8 cellular contexts compared by ENCODE assay signal in the genomic region with DNA sequence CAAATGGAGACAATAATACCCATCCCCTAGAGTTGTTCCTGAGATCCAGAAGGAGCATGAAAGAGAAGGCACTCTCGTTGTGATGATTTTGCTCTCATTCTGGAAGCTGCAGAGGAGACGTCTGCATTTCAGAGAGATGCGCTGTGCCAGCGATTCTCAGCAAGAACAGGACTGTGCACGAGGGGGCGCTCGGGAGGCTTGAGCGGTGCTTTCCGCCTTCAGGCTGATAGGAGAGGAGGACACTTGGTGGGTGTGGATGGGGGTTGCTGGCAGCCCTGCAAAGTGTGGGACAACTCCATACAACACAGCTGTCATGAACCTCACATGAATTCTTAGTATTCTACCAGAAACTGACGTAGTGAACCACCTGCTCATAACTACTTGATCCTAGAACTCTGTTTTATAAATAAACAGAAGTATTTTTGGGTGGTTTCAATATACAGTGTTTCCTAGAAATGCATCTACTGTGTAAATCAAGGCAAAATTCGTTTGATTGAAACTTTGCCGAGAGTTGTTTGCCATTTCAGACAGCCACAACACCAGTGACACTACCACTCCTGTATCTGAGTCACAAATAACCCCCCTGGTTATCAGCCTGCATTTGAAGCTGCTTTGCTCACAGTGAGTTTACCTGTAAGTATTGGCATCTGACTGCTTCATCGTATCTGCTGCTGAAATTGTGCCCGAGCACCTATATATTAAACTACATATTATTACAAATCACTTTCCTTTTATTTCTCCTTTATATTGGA.
A peak's percentile ranks its signal among the peaks of the same experiment; 100 is the strongest.
DNase-seq lines count a peak whose midpoint lies in the region; ATAC-seq and TF ChIP-seq lines count a peak whose summit lies in the region.

No MANE protein-coding gene starts in this region.

- peak; percentile 67 for DNase-seq in GM13977 (ENCODE audit: low spot score)
- DNase-seq in NCI-H2196 (lab: John Stamatoyannopoulos, UW; ENCODE audit: unreplicated experiment), result peak; percentile 81
- peak; percentile 63 for DNase-seq in cardiac fibroblast (ENCODE audit: low read depth in 2 of 2)
- peak; percentile 19 for DNase-seq in kidney glomerular epithelial cell (lab: John Stamatoyannopoulos, UW)
- peak; percentile 50 for DNase-seq in stimulated activated CD4-positive, alpha-beta T cell treated with anti-CD3 and anti-CD28 coated beads, Interleukin-2, amount 100 ng/mL, for 4 hours (ENCODE audit: low read depth)

- peak; percentile 92 for TF ChIP-seq CTCF in GM13977 (IDR thresholded peaks at IDR 0.05; ENCODE audit: extremely low read depth, insufficient read depth, missing control alignments)
- peak; percentile 91 for TF ChIP-seq CTCF in cardiac fibroblast (IDR thresholded peaks at IDR 0.05; ENCODE audit: low read depth, low read length)

- no peak overlapping the region for H3K4me3 ChIP-seq in cardiac fibroblast (replicated peaks in 1 of 2; ENCODE audit: low read depth in 2 of 2, low read length in 2 of 2)

- in situ Hi-C loops in GM13977 (cut with MboI; ENCODE audit: low pct_unique_long_range_greater_than_20kb, low sequenced_read_pairs, unreplicated experiment), result loop anchor here (25.0 kb wide), 1 partner anchor 176 kb away; no protein-coding TSS in a partner anchor

- ATAC-seq in HG02973 (IDR thresholded peaks at IDR 0.05; ENCODE audit: unreplicated experiment) (peak; percentile 91), GM18861 (IDR thresholded peaks at IDR 0.05; ENCODE audit: unreplicated experiment) (no peak)
- ATAC-seq in activated CD4-positive, CD25-positive, alpha-beta regulatory T cell treated with anti-CD3 and anti-CD28 coated beads, Interleukin-2, amount 50 U/mL, for 24 hours, result peak; percentile 77 to 80

Comparison
In these comparisons a context has a peak if more than half of its experiments do, and no peak if none do; other contexts are left out.
1. DNase-seq: peak in every context shown above with its lines; median percentile 81 in NCI-H2196; 67 in GM13977; 63 in cardiac fibroblast; 50 in stimulated activated CD4-positive, alpha-beta T cell treated with anti-CD3 and anti-CD28 coated beads, Interleukin-2, amount 100 ng/mL, for 4 hours; 19 in kidney glomerular epithelial cell.